ENCODE assay signal across 8 cellular contexts in the genomic region with DNA sequence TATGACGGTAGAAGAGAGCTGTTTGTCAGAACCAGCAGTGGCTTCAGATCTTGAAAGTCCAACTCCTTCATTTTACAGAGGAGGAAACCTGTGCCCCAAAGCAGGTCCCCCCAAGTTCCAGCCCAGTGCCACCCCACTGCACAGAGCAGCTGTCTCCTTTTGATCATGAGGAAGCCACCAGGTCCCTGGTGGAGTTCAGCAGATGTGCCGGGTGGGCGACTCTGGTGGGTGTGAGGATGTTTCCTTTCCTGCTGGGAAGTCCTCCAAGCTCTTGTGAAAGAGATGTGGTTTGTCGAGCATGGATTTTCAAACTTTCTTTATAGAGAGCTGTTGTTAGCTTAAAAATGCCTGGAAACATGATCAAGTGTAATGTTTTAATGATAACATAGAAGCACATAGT. TPM values are rescaled to one million over a fixed set of nuclear protein-coding genes. Genes with fewer than 3 reads are reported as not detected.
DNase-seq lines count a peak whose midpoint lies in the region; ATAC-seq and TF ChIP-seq lines count a peak whose summit lies in the region.

No MANE protein-coding gene starts in this region.

- intact Hi-C loops in CD14-positive monocyte (cut with micrococcal nuclease), result no loop called here
- intact Hi-C loops in dendritic cell treated with granulocyte-macrophage colony-stimulating factor and Interleukin-4, amounts not matched to agents 40 ng/mL and 50 ng/mL, for 4 days (cut with micrococcal nuclease), result no loop called here
- intact Hi-C loops in A673 (cut with micrococcal nuclease; ENCODE audit: unreplicated experiment), result no loop called here

- TF ChIP-seq CTCF in CD14-positive monocyte (IDR thresholded peaks at IDR 0.05) (no peak), A673 (conservative IDR thresholded peaks at IDR 0.05; ENCODE audit: low read depth, low read length) (no peak)

- H3K36me3 Mint-ChIP-seq in CD14-positive monocyte, result peaks cover 49% of the 10 kb centered on the region in 2 donors
- H3K36me3 Mint-ChIP-seq in dendritic cell treated with granulocyte-macrophage colony-stimulating factor and Interleukin-4, amounts not matched to agents 40 ng/mL and 50 ng/mL, for 4 days (ENCODE audit: low read depth), result no peaks in the 10 kb centered on the region
- H3K36me3 Mint-ChIP-seq in natural killer cell treated with Interleukin-12 subunit alpha and Interleukin-12 subunit beta and Interleukin-15 and Interleukin-18, amount 100 ng/mL, for 72 hours, result no peaks in the 10 kb centered on the region

- H3K4me1 ChIP-seq in A673 (ENCODE audit: insufficient read depth, low read length, poor library complexity, severe bottlenecking), result peaks cover 26% of the 10 kb centered on the region

- no TSS peak for BruUV-seq in A673 (replicated peaks; lab: Mats Ljungman, UMichigan)

- no peak for DNase-seq in CD14-positive monocyte (ENCODE audit: low spot score)
- DNase-seq in LHCN-M2 (ENCODE audit: low read depth), result peak; percentile 61
- DNase-seq in natural killer cell treated with Interleukin-12 subunit alpha and Interleukin-12 subunit beta and Interleukin-15 and Interleukin-18, amount 100 ng/mL, for 72 hours (ENCODE audit: low spot score), result no peak
- DNase-seq in NCI-H1694 treated with DMSO at 0.1 percent for 48 hours (lab: John Stamatoyannopoulos, UW), result no peak
- DNase-seq in A673 (ENCODE audit: low spot score), result no peak
- DNase-seq in HUDEP-2 (lab: John Stamatoyannopoulos, UW; ENCODE audit: unreplicated experiment in 76 of 76), result no peak
- DNase-seq in GM19240 (ENCODE audit: insufficient read length, low spot score), result no peak

- no peaks in the 10 kb centered on the region for H3K27me3 ChIP-seq in A673 (replicated peaks; ENCODE audit: insufficient read depth, low read depth, low read length, poor library complexity)

- POLR2A ChIA-PET in A673 (lab: Charles Lee; ENCODE audit: low non-redundant PET), result no interaction called here

- H3K27me3 Mint-ChIP-seq in CD14-positive monocyte (ENCODE audit: low read depth in 3 of 3), result peaks cover 0 to 1% (median 0%) of the 10 kb centered on the region in 3 donors
- peaks cover 1% of the 10 kb centered on the region for H3K27me3 Mint-ChIP-seq in dendritic cell treated with granulocyte-macrophage colony-stimulating factor and Interleukin-4, amounts not matched to agents 40 ng/mL and 50 ng/mL, for 4 days
- no peaks in the 10 kb centered on the region for H3K27me3 Mint-ChIP-seq in natural killer cell treated with Interleukin-12 subunit alpha and Interleukin-12 subunit beta and Interleukin-15 and Interleukin-18, amount 100 ng/mL, for 72 hours

- peaks cover 89% of the 10 kb centered on the region for H3K4me1 Mint-ChIP-seq in CD14-positive monocyte
- H3K4me1 Mint-ChIP-seq in dendritic cell treated with granulocyte-macrophage colony-stimulating factor and Interleukin-4, amounts not matched to agents 40 ng/mL and 50 ng/mL, for 4 days (ENCODE audit: low read depth), result peaks cover 81% of the 10 kb centered on the region
- H3K4me1 Mint-ChIP-seq in natural killer cell treated with Interleukin-12 subunit alpha and Interleukin-12 subunit beta and Interleukin-15 and Interleukin-18, amount 100 ng/mL, for 72 hours (ENCODE audit: low read depth in 2 of 2), result peaks cover 83 to 89% of the 10 kb centered on the region in 2 donors

- no peak for ATAC-seq in natural killer cell treated with Interleukin-12 subunit alpha and Interleukin-12 subunit beta and Interleukin-15 and Interleukin-18, amount 100 ng/mL, for 72 hours

- no peak overlapping the region for H3K4me3 ChIP-seq in A673 (ENCODE audit: low read depth, low read length, poor library complexity, severe bottlenecking)

- H3K36me3 ChIP-seq in A673 (ENCODE audit: insufficient read depth, low read length, poor library complexity, severe bottlenecking), result no peaks in the 10 kb centered on the region

- CTCF ChIA-PET in A673 (lab: Charles Lee), result no interaction called here

- H3K4me3 Mint-ChIP-seq in CD14-positive monocyte, result peak overlapping the region; percentile 47 to 74
- H3K4me3 Mint-ChIP-seq in dendritic cell treated with granulocyte-macrophage colony-stimulating factor and Interleukin-4, amounts not matched to agents 40 ng/mL and 50 ng/mL, for 4 days, result no peak overlapping the region
- H3K4me3 Mint-ChIP-seq in natural killer cell treated with Interleukin-12 subunit alpha and Interleukin-12 subunit beta and Interleukin-15 and Interleukin-18, amount 100 ng/mL, for 72 hours, result peak overlapping the region; percentile 57

- no peak overlapping the region for H3K27ac ChIP-seq in A673 (ENCODE audit: low read depth, low read length, poor library complexity, severe bottlenecking)

- H3K9me3 ChIP-seq in A673 (ENCODE audit: low read depth, low read length, poor library complexity, severe bottlenecking), result no peaks in the 10 kb centered on the region

- H3K9me3 Mint-ChIP-seq in CD14-positive monocyte, result no peaks in the 10 kb centered on the region
- H3K9me3 Mint-ChIP-seq in dendritic cell treated with granulocyte-macrophage colony-stimulating factor and Interleukin-4, amounts not matched to agents 40 ng/mL and 50 ng/mL, for 4 days, result no peaks in the 10 kb centered on the region
- peaks cover 7% of the 10 kb centered on the region for H3K9me3 Mint-ChIP-seq in natural killer cell treated with Interleukin-12 subunit alpha and Interleukin-12 subunit beta and Interleukin-15 and Interleukin-18, amount 100 ng/mL, for 72 hours

- H3K27ac Mint-ChIP-seq in CD14-positive monocyte, result peak overlapping the region; percentile 87 to 99 (median 97)
- H3K27ac Mint-ChIP-seq in dendritic cell treated with granulocyte-macrophage colony-stimulating factor and Interleukin-4, amounts not matched to agents 40 ng/mL and 50 ng/mL, for 4 days, result peak overlapping the region; percentile 76
- H3K27ac Mint-ChIP-seq in natural killer cell treated with Interleukin-12 subunit alpha and Interleukin-12 subunit beta and Interleukin-15 and Interleukin-18, amount 100 ng/mL, for 72 hours, result peak overlapping the region; percentile 98 to 99

RNA-seq across cellular contexts. Expression of a gene that starts 52.0 kb away (rescaled TPM):
- polyA plus RNA-seq in CD14-positive monocyte, result 1 to 10 TPM; 4.4 to 5.4 TPM
- total RNA-seq in LHCN-M2 (2014; rRNA removed) (18.2 and 35.4 TPM in 2 replicates), A673 (2021) (31.0 and 43.0 TPM in 2 replicates)
- polyA plus RNA-seq in LHCN-M2 (2012), result 43.2 TPM
- total RNA-seq in natural killer cell treated with Interleukin-12 subunit alpha and Interleukin-12 subunit beta and Interleukin-15 and Interleukin-18, amount 100 ng/mL, for 72 hours, result 10 to 100 TPM; 13.5 to 47.4 TPM
